13 cellular contexts compared by ENCODE assay signal in genomic region chr15:38528279-38528678, GRCh38. TPM values are rescaled to one million over a fixed set of nuclear protein-coding genes. Genes with fewer than 3 reads are reported as not detected.
DNase-seq lines count a peak whose midpoint lies in the region; ATAC-seq, FAIRE-seq and TF ChIP-seq lines count a peak whose summit lies in the region.
"Had no signal": no experiment of that assay in that cellular context is flagged by ENCODE, and none has a peak within 500 bp of the region (broad histone marks: within the 10 kb centered on the region; RNA-seq: fewer than 3 reads in every experiment).

No MANE protein-coding gene starts in this region.

- no peak for DNase-seq in activated naive CD4-positive, alpha-beta T cell treated with anti-CD3 and anti-CD28 coated beads, Interleukin-2, amount 10 ng/mL, durations not matched to agents 7 days and 5 days
- no peak for DNase-seq in activated naive CD4-positive, alpha-beta T cell (lab: John Stamatoyannopoulos, UW)
- no peak for DNase-seq in activated CD4-positive, alpha-beta memory T cell treated with anti-CD3 and anti-CD28 coated beads for 36 hours
- peak; percentile 13 for DNase-seq in endothelial cell of umbilical vein (ENCODE audit: low read depth, low spot score)
- no peak for DNase-seq in aorta
- no peak for DNase-seq in activated effector memory CD4-positive, alpha-beta T cell treated with Interleukin-2 at 50 U/mL for 16 hours
- DNase-seq in retina: no peak
- DNase-seq: cerebellar nuclear complex, Karpas-422, NCI-H2029, NCI-H82, psoas muscle had no signal

- H3K9me3 Mint-ChIP-seq in activated naive CD4-positive, alpha-beta T cell treated with anti-CD3 and anti-CD28 coated beads, Interleukin-2, amount 10 ng/mL, durations not matched to agents 7 days and 5 days: no peaks in the 10 kb centered on the region
- H3K9me3 Mint-ChIP-seq in activated CD4-positive, alpha-beta memory T cell treated with anti-CD3 and anti-CD28 coated beads for 36 hours: no peaks in the 10 kb centered on the region

- H3K27ac Mint-ChIP-seq in activated naive CD4-positive, alpha-beta T cell treated with anti-CD3 and anti-CD28 coated beads, Interleukin-2, amount 10 ng/mL, durations not matched to agents 7 days and 5 days: peak overlapping the region; percentile 29
- peak overlapping the region; percentile 28 for H3K27ac Mint-ChIP-seq in activated CD4-positive, alpha-beta memory T cell treated with anti-CD3 and anti-CD28 coated beads for 36 hours

- TF ChIP-seq CTCF in endothelial cell of umbilical vein (IDR thresholded peaks at IDR 0.05; ENCODE audit: extremely low read depth in 1 of 2, insufficient read depth in 1 of 2, low read depth in 1 of 2, low read length in 2 of 2): no peak

- ATAC-seq in aorta (ENCODE audit: low FRiP score) (peak; percentile 46), HG03439 (IDR thresholded peaks at IDR 0.05; ENCODE audit: unreplicated experiment) (no peak)
- ATAC-seq: psoas muscle had no signal

- peak; percentile 57 for FAIRE-seq in endothelial cell of umbilical vein (lab: Jason Lieb, UNC)

- H3K36me3 Mint-ChIP-seq in activated naive CD4-positive, alpha-beta T cell treated with anti-CD3 and anti-CD28 coated beads, Interleukin-2, amount 10 ng/mL, durations not matched to agents 7 days and 5 days: peaks cover 86% of the 10 kb centered on the region
- H3K36me3 Mint-ChIP-seq in activated CD4-positive, alpha-beta memory T cell treated with anti-CD3 and anti-CD28 coated beads for 36 hours: peaks cover 81% of the 10 kb centered on the region

- H3K36me3 ChIP-seq in endothelial cell of umbilical vein (ENCODE audit: control insufficient read depth in 2 of 2, extremely low read depth in 1 of 2, insufficient read depth in 2 of 2, low read length in 2 of 2): no peaks in the 10 kb centered on the region
- H3K36me3 ChIP-seq in aorta (ENCODE audit: control insufficient read depth in 1 of 2, insufficient read depth in 2 of 2, low read length in 1 of 2): no peaks in the 10 kb centered on the region

- CTCF ChIA-PET in activated naive CD4-positive, alpha-beta T cell treated with anti-CD3 and anti-CD28 coated beads, Interleukin-2, amount 10 ng/mL, durations not matched to agents 7 days and 5 days (lab: Charles Lee): no interaction called here
- CTCF ChIA-PET in activated CD4-positive, alpha-beta memory T cell treated with anti-CD3 and anti-CD28 coated beads for 36 hours (lab: Charles Lee): no interaction called here
- CTCF ChIA-PET in endothelial cell of umbilical vein (lab: Charles Lee): interaction anchor here (0.8 to 1.1 kb wide), 2 partner anchors 18 to 36 kb away, joined by 3 read pairs; no protein-coding TSS in a partner anchor

- H3K4me3 ChIP-seq in endothelial cell of umbilical vein (replicated peaks in 1 of 3; ENCODE audit: insufficient read depth in 1 of 3, low read depth in 1 of 3, low read length in 3 of 3): no peak overlapping the region
- H3K4me3 ChIP-seq in aorta (ENCODE audit: low read length in 2 of 2): no peak overlapping the region
- H3K4me3 ChIP-seq: psoas muscle had no signal

- no peak for TF ChIP-seq POLR2A in endothelial cell of umbilical vein (IDR thresholded peaks at IDR 0.05; ENCODE audit: low read depth, low read length)

- peaks cover 4 to 7% of the 10 kb centered on the region in 2 experiments for H3K27me3 ChIP-seq in endothelial cell of umbilical vein (ENCODE audit: control insufficient read depth in 2 of 2, insufficient read depth in 2 of 2, low read length in 2 of 2)
- no peaks in the 10 kb centered on the region for H3K27me3 ChIP-seq in aorta (ENCODE audit: control insufficient read depth in 1 of 2, insufficient read depth in 2 of 2, low read length in 1 of 2)

- intact Hi-C loops in activated CD4-positive, alpha-beta memory T cell treated with anti-CD3 and anti-CD28 coated beads for 36 hours (cut with micrococcal nuclease): no loop called here
- intact Hi-C loops in endothelial cell of umbilical vein (cut with micrococcal nuclease) (no loop called here), aorta (cut with DNase I) (no loop called here)

- H3K27me3 Mint-ChIP-seq in activated naive CD4-positive, alpha-beta T cell treated with anti-CD3 and anti-CD28 coated beads, Interleukin-2, amount 10 ng/mL, durations not matched to agents 7 days and 5 days: no peaks in the 10 kb centered on the region
- H3K27me3 Mint-ChIP-seq in activated CD4-positive, alpha-beta memory T cell treated with anti-CD3 and anti-CD28 coated beads for 36 hours: no peaks in the 10 kb centered on the region

- no peaks in the 10 kb centered on the region for H3K9me3 ChIP-seq in endothelial cell of umbilical vein (replicated peaks; ENCODE audit: control insufficient read depth, insufficient read depth, low read length)
- H3K9me3 ChIP-seq in aorta (ENCODE audit: control insufficient read depth, low read length): no peaks in the 10 kb centered on the region
- H3K9me3 ChIP-seq: psoas muscle had no signal

- H3K79me2 ChIP-seq in endothelial cell of umbilical vein (ENCODE audit: control insufficient read depth, insufficient read depth, low read length): no peaks in the 10 kb centered on the region

- 86 to 87% methylated on average over 1 of the region's 1 CpG for WGBS in aorta, 2 donors

- H3K4me1 ChIP-seq in endothelial cell of umbilical vein (ENCODE audit: control insufficient read depth, extremely low read depth, insufficient read depth, low read length) (no peaks in the 10 kb centered on the region), aorta (ENCODE audit: control insufficient read depth in 1 of 2, insufficient read depth in 2 of 2, low read length in 2 of 2) (peaks cover 0 to 1% of the 10 kb centered on the region in 2 donors)
- H3K4me1 ChIP-seq: psoas muscle had no signal

- no peak overlapping the region for H3K9ac ChIP-seq in endothelial cell of umbilical vein (replicated peaks; ENCODE audit: extremely low read depth, insufficient read depth, low read length)

- dilution Hi-C loops in endothelial cell of umbilical vein (cut with MboI; ENCODE audit: extremely low pct_ligation_motif_present, low sequenced_read_pairs): no loop called here

- H3K27ac ChIP-seq in endothelial cell of umbilical vein (ENCODE audit: insufficient read depth, low read depth, low read length) (no peak overlapping the region), aorta (ENCODE audit: low read depth in 1 of 2, low read length in 2 of 2) (no peak overlapping the region)
- H3K27ac ChIP-seq: psoas muscle had no signal

- POLR2A ChIA-PET in activated CD4-positive, alpha-beta memory T cell treated with anti-CD3 and anti-CD28 coated beads for 36 hours (lab: Charles Lee): interaction anchor here (1.7 kb wide), 1 partner anchor 9 kb away, joined by 4 read pairs; no protein-coding TSS in a partner anchor
- POLR2A ChIA-PET in endothelial cell of umbilical vein (lab: Charles Lee): no interaction called here

- no peaks in the 10 kb centered on the region for H3K9me1 ChIP-seq in endothelial cell of umbilical vein (replicated peaks; ENCODE audit: control insufficient read depth, extremely low read depth, insufficient read depth, low read length)

- H3K4me3 Mint-ChIP-seq in activated naive CD4-positive, alpha-beta T cell treated with anti-CD3 and anti-CD28 coated beads, Interleukin-2, amount 10 ng/mL, durations not matched to agents 7 days and 5 days: no peak overlapping the region
- no peak overlapping the region for H3K4me3 Mint-ChIP-seq in activated CD4-positive, alpha-beta memory T cell treated with anti-CD3 and anti-CD28 coated beads for 36 hours

- no peak overlapping the region for H2AFZ ChIP-seq in endothelial cell of umbilical vein (ENCODE audit: low read depth, low read length)

- BruUV-seq in endothelial cell of umbilical vein (replicated peaks; lab: Mats Ljungman, UMichigan): no TSS peak

- no peaks in the 10 kb centered on the region for H4K20me1 ChIP-seq in endothelial cell of umbilical vein (replicated peaks; ENCODE audit: control insufficient read depth, extremely low read depth, insufficient read depth, low read length)

- H3K4me1 Mint-ChIP-seq in activated naive CD4-positive, alpha-beta T cell treated with anti-CD3 and anti-CD28 coated beads, Interleukin-2, amount 10 ng/mL, durations not matched to agents 7 days and 5 days: peaks cover 53% of the 10 kb centered on the region
- peaks cover 94% of the 10 kb centered on the region for H3K4me1 Mint-ChIP-seq in activated CD4-positive, alpha-beta memory T cell treated with anti-CD3 and anti-CD28 coated beads for 36 hours (ENCODE audit: low read depth)

- H3K4me2 ChIP-seq in endothelial cell of umbilical vein (ENCODE audit: insufficient read depth, low read length): no peak overlapping the region

TF ChIP-seq in endothelial cell of umbilical vein, 7 proteins besides CTCF, POLR2A, EP300 and RAD21:
- TF ChIP-seq FOS (IDR thresholded peaks at IDR 0.05; ENCODE audit: borderline replicate concordance, insufficient read depth, low read length) (peak; percentile 87), JUN (IDR thresholded peaks at IDR 0.05; ENCODE audit: borderline replicate concordance, insufficient read depth, insufficient read length, low read depth) (peak; percentile 10), EZH2 (IDR thresholded peaks at IDR 0.05; ENCODE audit: borderline replicate concordance, low read depth, low read length, severe bottlenecking) (no peak), POLR2AphosphoS5 (IDR thresholded peaks at IDR 0.05; ENCODE audit: insufficient read depth, low read depth, low read length) (no peak), GATA2 (IDR thresholded peaks at IDR 0.05; ENCODE audit: insufficient read depth, insufficient read length, low read depth, low read length) (peak; percentile 96)

RNA-seq across cellular contexts. Expression of gene RASGRP1, which starts 36.3 kb away (rescaled TPM):
- 100 to 1,000 TPM; 167 to 174 TPM for total RNA-seq in activated CD4-positive, alpha-beta memory T cell treated with anti-CD3 and anti-CD28 coated beads for 36 hours
- total RNA-seq in endothelial cell of umbilical vein (0.38 TPM in 1 of 2 replicates, not detected in the other), aorta (1 to 10 TPM; 1.5 to 3.1 TPM)
- polyA plus RNA-seq in endothelial cell of umbilical vein (0.15 and 0.16 TPM in 2 replicates), aorta (under 1 TPM in 1 of 2 donors, not detected in 1; 0.50 TPM)
- 0.13 and 0.16 TPM in 2 replicates for polyA plus RNA-seq in endothelial cell of umbilical vein (2011; cell fraction: cytosol; rRNA removed)
- polyA plus RNA-seq in endothelial cell of umbilical vein (2011; cell fraction: nucleus; rRNA removed): 0.24 and 0.27 TPM in 2 replicates
- polyA plus RNA-seq in endothelial cell of umbilical vein (2012): 0.23 and 0.34 TPM in 2 replicates
- 1.1 and 1.9 TPM in 2 replicates for polyA minus RNA-seq in endothelial cell of umbilical vein
- not detected for polyA minus RNA-seq in endothelial cell of umbilical vein (2011; cell fraction: cytosol; rRNA and poly(A)+ RNA removed)
- 0.24 and 0.82 TPM in 2 replicates for polyA minus RNA-seq in endothelial cell of umbilical vein (2011; cell fraction: nucleus; rRNA and poly(A)+ RNA removed)

Comparison
In these comparisons a context has a peak if more than half of its experiments do, and no peak if none do; other contexts are left out.
1. RNA of gene RASGRP1, which starts 36.3 kb away (total RNA-seq): 167 to 174 TPM in activated CD4-positive, alpha-beta memory T cell treated with anti-CD3 and anti-CD28 coated beads for 36 hours; 1.5 to 3.1 TPM in aorta and 0.38 TPM in endothelial cell of umbilical vein; every median in the first group is over 10 times any median in the second.